ENCODE assay signal across 10 cellular contexts in the genomic region with DNA sequence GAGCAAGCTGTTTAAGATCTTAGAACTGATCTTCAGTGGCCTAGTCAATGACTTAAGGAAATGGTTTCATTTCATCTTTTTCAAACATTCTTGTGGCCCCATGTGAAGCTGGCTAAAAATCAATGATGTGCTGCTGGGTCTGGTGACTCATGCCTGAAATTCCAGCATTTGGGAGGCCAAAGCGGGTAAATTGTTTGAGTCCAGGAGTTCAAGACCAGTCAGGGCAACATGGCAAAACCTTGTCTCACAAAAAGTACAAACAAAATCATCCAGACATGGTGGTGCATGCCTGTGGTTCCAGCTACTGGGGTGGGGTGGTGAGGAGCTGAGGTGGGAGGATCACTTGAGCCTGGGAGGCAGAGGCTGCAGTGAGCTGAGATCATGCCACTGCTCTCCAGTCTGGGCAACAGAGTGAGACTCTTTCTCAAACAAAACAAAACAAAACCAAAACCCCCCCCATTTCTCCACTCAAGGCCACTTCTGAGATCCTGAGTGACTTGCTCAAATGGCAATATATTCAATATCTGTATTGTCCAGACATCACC. TPM values are rescaled to one million over a fixed set of nuclear protein-coding genes. Genes with fewer than 3 reads are reported as not detected.
A peak's percentile ranks its signal among the peaks of the same experiment; 100 is the strongest.
DNase-seq lines count a peak whose midpoint lies in the region; ATAC-seq and TF ChIP-seq lines count a peak whose summit lies in the region.
"Had no signal": no experiment of that assay in that cellular context is flagged by ENCODE, and none has a peak within 500 bp of the region (broad histone marks: within the 10 kb centered on the region; RNA-seq: fewer than 3 reads in every experiment).

No MANE protein-coding gene starts in this region.

- H3K9me3 Mint-ChIP-seq in chondrocyte (ENCODE audit: low read depth) (no peaks in the 10 kb centered on the region), neural progenitor cell (peaks cover 2% of the 10 kb centered on the region), endothelial cell (ENCODE audit: unreplicated experiment) (no peaks in the 10 kb centered on the region)

- peak overlapping the region; percentile 69 for H3K4me2 ChIP-seq in neural progenitor cell

- H3K27me3 ChIP-seq in MG63 (no peaks in the 10 kb centered on the region), neural progenitor cell (no peaks in the 10 kb centered on the region)

- peaks cover 99% of the 10 kb centered on the region for H3K4me1 Mint-ChIP-seq in chondrocyte (ENCODE audit: low read depth)
- H3K4me1 Mint-ChIP-seq in neural progenitor cell: peaks cover 56% of the 10 kb centered on the region
- no peaks in the 10 kb centered on the region for H3K4me1 Mint-ChIP-seq in endothelial cell (ENCODE audit: unreplicated experiment)

- H3K4me3 Mint-ChIP-seq in chondrocyte (ENCODE audit: unreplicated experiment) (peak overlapping the region; percentile 37), neural progenitor cell (no peak overlapping the region), endothelial cell (ENCODE audit: unreplicated experiment) (no peak overlapping the region)

- ATAC-seq in GM18520 (IDR thresholded peaks at IDR 0.05; ENCODE audit: unreplicated experiment): no peak

- H3K36me3 Mint-ChIP-seq in chondrocyte (ENCODE audit: low read depth) (no peaks in the 10 kb centered on the region), neural progenitor cell (no peaks in the 10 kb centered on the region), endothelial cell (ENCODE audit: low read depth, unreplicated experiment) (no peaks in the 10 kb centered on the region)

- DNase-seq in AG04449 (ENCODE audit: low read depth, low spot score): peak; percentile 96
- DNase-seq in MG63: peak; percentile 77
- DNase-seq in chondrocyte (ENCODE audit: low spot score): no peak
- no peak for DNase-seq in neural progenitor cell (ENCODE audit: low spot score)
- DNase-seq in mucosa of gallbladder (ENCODE audit: low spot score): no peak
- no peak for DNase-seq in endothelial cell (ENCODE audit: low spot score)
- DNase-seq in NCI-H1105 treated with DMSO at 0.1 percent for 48 hours (lab: John Stamatoyannopoulos, UW): no peak
- DNase-seq: erythroblast had no signal

- H4K20me1 ChIP-seq in neural progenitor cell (ENCODE audit: low read depth): no peaks in the 10 kb centered on the region

- H3K4me3 ChIP-seq in AG04449 (ENCODE audit: low read depth, low read length) (no peak overlapping the region; the same call in 1 of the 2 replicates), MG63 (no peak overlapping the region), neural progenitor cell (no peak overlapping the region)

- H3K36me3 ChIP-seq in MG63 (no peaks in the 10 kb centered on the region), neural progenitor cell (no peaks in the 10 kb centered on the region)

- CTCF ChIA-PET in AG04449 (lab: Yijun Ruan, JAX): interaction anchor here (0.8 to 24.1 kb wide), 5 partner anchors 13 to 57 kb away, joined by 3 to 489 read pairs (median 5); a partner anchor contains a TSS

- peaks cover 20% of the 10 kb centered on the region for H3F3A ChIP-seq in neural progenitor cell (ENCODE audit: low read depth)

- no peak overlapping the region for H2AFZ ChIP-seq in neural progenitor cell (replicated peaks)

- peaks cover 24% of the 10 kb centered on the region for H3K4me1 ChIP-seq in neural progenitor cell

- no peak for TF ChIP-seq CTCF in AG04449 (IDR thresholded peaks at IDR 0.05; ENCODE audit: insufficient read depth, low read length, missing control alignments)
- no peak for TF ChIP-seq CTCF in chondrocyte (IDR thresholded peaks at IDR 0.05)
- no peak for TF ChIP-seq CTCF in neural progenitor cell (IDR thresholded peaks at IDR 0.05)
- no peak for TF ChIP-seq CTCF in endothelial cell (IDR thresholded peaks at IDR 0.05; ENCODE audit: unreplicated experiment)

- no peak overlapping the region for H3K9ac ChIP-seq in neural progenitor cell

- peak overlapping the region; percentile 48 for H3K27ac ChIP-seq in neural progenitor cell

- H3K9me3 ChIP-seq in MG63 (no peaks in the 10 kb centered on the region), neural progenitor cell (ENCODE audit: low read depth) (no peaks in the 10 kb centered on the region)
- H3K9me3 ChIP-seq: Caco-2 had no signal

- no peaks in the 10 kb centered on the region for H3K27me3 Mint-ChIP-seq in chondrocyte (ENCODE audit: low read depth)
- H3K27me3 Mint-ChIP-seq in neural progenitor cell (ENCODE audit: insufficient read depth, low read depth): peaks cover 4% of the 10 kb centered on the region
- peaks cover 5% of the 10 kb centered on the region for H3K27me3 Mint-ChIP-seq in endothelial cell (ENCODE audit: unreplicated experiment)

- H3K27ac Mint-ChIP-seq in chondrocyte (ENCODE audit: unreplicated experiment) (peak overlapping the region; percentile 99), neural progenitor cell (peak overlapping the region; percentile 69), endothelial cell (ENCODE audit: unreplicated experiment) (no peak overlapping the region)

- POLR2A ChIA-PET in AG04449 (lab: Yijun Ruan, JAX): interaction anchor here (0.6 to 24.4 kb wide), 13 partner anchors 8 to 157 kb away, joined by 3 to 1416 read pairs (median 9); a partner anchor contains a TSS

- H3K79me2 ChIP-seq in neural progenitor cell (ENCODE audit: low read depth): no peaks in the 10 kb centered on the region

RNA-seq across cellular contexts. Expression of a gene that starts 17.4 kb away (rescaled TPM):
- total RNA-seq in MG63 (2014; rRNA removed; shearing (Covaris generic); ENCODE audit: low replicate concordance): 261 and 431 TPM in 2 replicates
- total RNA-seq in chondrocyte (34,852 to 36,120 TPM (median 35,333 TPM) in 3 replicates), neural progenitor cell (ENCODE audit: low replicate concordance) (1.1 and 4.2 TPM in 2 replicates), mucosa of gallbladder (421 TPM), endothelial cell (ENCODE audit: unreplicated experiment) (6.8 TPM)

RNA-seq across cellular contexts. Expression of a gene that starts 53.0 kb away (rescaled TPM):
- 1.1 TPM in 1 of 2 replicates, not detected in the other for total RNA-seq in MG63 (2014; rRNA removed; shearing (Covaris generic); ENCODE audit: low replicate concordance)
- total RNA-seq in chondrocyte (0.85 to 5.5 TPM (median 1.3 TPM) in 3 replicates), neural progenitor cell (ENCODE audit: low replicate concordance) (1.5 TPM in 1 of 2 replicates, not detected in the other), mucosa of gallbladder (23.5 TPM), endothelial cell (ENCODE audit: unreplicated experiment) (not detected)
- total RNA-seq: Caco-2 had no signal

RNA-seq across cellular contexts. Expression of a gene that starts 55.4 kb away (rescaled TPM):
- not detected in 2 replicates for total RNA-seq in MG63 (2014; rRNA removed; shearing (Covaris generic); ENCODE audit: low replicate concordance)
- total RNA-seq in chondrocyte: 1.6 to 1.7 TPM (median 1.7 TPM) in 3 replicates
- 1.8 and 4.4 TPM in 2 replicates for total RNA-seq in neural progenitor cell (ENCODE audit: low replicate concordance)
- 27.2 TPM for total RNA-seq in mucosa of gallbladder
- 28.1 TPM for total RNA-seq in endothelial cell (ENCODE audit: unreplicated experiment)

Comparison
In these comparisons a context has a peak if more than half of its experiments do, and no peak if none do; other contexts are left out.
1. DNase-seq: peak in AG04449 (single experiment) and MG63 (single experiment); none in chondrocyte (single experiment), neural progenitor cell (single experiment), mucosa of gallbladder (single experiment), endothelial cell (single experiment) and NCI-H1105 treated with DMSO at 0.1 percent for 48 hours (single experiment).
2. RNA of a gene that starts 17.4 kb away (total RNA-seq): 34,852 to 36,120 TPM in chondrocyte; 261 to 431 TPM in MG63, 421 TPM in mucosa of gallbladder (single experiment), 6.8 TPM in endothelial cell (single experiment) and 1.1 to 4.2 TPM in neural progenitor cell; every median in the first group is over 10 times any median in the second.